Comparison of ENCODE assay signal across 10 cellular contexts in genomic region chr5:154301726-154302125, GRCh38.
"Had no signal": no experiment of that assay in that cellular context is flagged by ENCODE, and none has a peak within 500 bp of the region (broad histone marks: within the 10 kb centered on the region; RNA-seq: fewer than 3 reads in every experiment).

No MANE protein-coding gene starts in this region.

- H3K9me3 ChIP-seq: neutrophil had no signal

- H3K27me3 ChIP-seq: neutrophil had no signal

- ATAC-seq: natural killer cell had no signal

- H3K27ac ChIP-seq: neutrophil had no signal

- DNase-seq: activated CD4-positive, alpha-beta T cell treated with anti-CD3 and anti-CD28 coated beads, Interleukin-2, amount 50 U/mL, for 4 hours; activated CD4-positive, CD25-positive, alpha-beta regulatory T cell treated with anti-CD3 and anti-CD28 coated beads, Interleukin-2, amount 50 U/mL, for 72 hours; activated gamma-delta T cell; foreskin melanocyte; natural killer cell; stimulated activated CD4-positive, alpha-beta T cell treated with anti-CD3 and anti-CD28 coated beads, Interleukin-12 subunit alpha, Interleukin-12 subunit beta, amount 100 ng/mL, for 4 hours; stimulated activated CD4-positive, alpha-beta T cell treated with anti-CD3 and anti-CD28 coated beads, Interleukin-1b, Interleukin-23, amount 100 ng/mL, for 48 hours; stimulated activated CD8-positive, alpha-beta memory T cell treated with anti-CD3 and anti-CD28 coated beads, Interleukin-4, amount 100 ng/mL, for 48 hours; stimulated activated naive CD4-positive, alpha-beta T cell had no signal
